In genomic region chr1:207763972-207764371, GRCh38 we compare ENCODE assay signal across 8 cellular contexts.
"Had no signal": no experiment of that assay in that cellular context is flagged by ENCODE, and none has a peak within 500 bp of the region (broad histone marks: within the 10 kb centered on the region; RNA-seq: fewer than 3 reads in every experiment).

No MANE protein-coding gene starts in this region.

- H3K4me3 Mint-ChIP-seq: GM23338, H9, IgD-negative memory B cell had no signal

- H3K27me3 Mint-ChIP-seq: IgD-negative memory B cell had no signal

- H3K4me2 ChIP-seq: GM23338 had no signal

- H3K4me1 Mint-ChIP-seq: GM23338, H9, IgD-negative memory B cell had no signal

- H3K27ac Mint-ChIP-seq: GM23338, IgD-negative memory B cell had no signal

- H3K9me3 Mint-ChIP-seq: GM23338, IgD-negative memory B cell had no signal

- FAIRE-seq: H1, H54, HTR-8/SVneo had no signal

- DNase-seq: H9, HCEC 1CT, KG1 had no signal

- H3K4me3 ChIP-seq: GM23338 had no signal

- H2AFZ ChIP-seq: GM23338 had no signal
